In genomic region chr15:45640610-45641009, GRCh38 we compare ENCODE assay signal across 8 cellular contexts. TPM values are rescaled to one million over a fixed set of nuclear protein-coding genes. Genes with fewer than 3 reads are reported as not detected.
DNase-seq lines count a peak whose midpoint lies in the region; ATAC-seq and TF ChIP-seq lines count a peak whose summit lies in the region.

No MANE protein-coding gene starts in this region.

- DNase-seq in right atrium auricular region (ENCODE audit: low spot score) (no peak), Right ventricle myocardium inferior (ENCODE audit: missing footprints) (no peak), chondrocyte (ENCODE audit: low spot score) (no peak), lung (ENCODE audit: low spot score) (no peak), vagina (ENCODE audit: extremely low spot score in 2 of 2) (no peak), Kasumi-1 (lab: John Stamatoyannopoulos, UW) (no peak), GM20000 (ENCODE audit: low spot score) (no peak), NCI-H1436 treated with DMSO at 0.1 percent for 48 hours (lab: John Stamatoyannopoulos, UW) (no peak)

- no peak for TF ChIP-seq POLR2A in vagina (IDR thresholded peaks at IDR 0.05)

- peaks cover 72% of the 10 kb centered on the region for H3K4me1 Mint-ChIP-seq in chondrocyte (ENCODE audit: low read depth)

- H3K27me3 Mint-ChIP-seq in chondrocyte (ENCODE audit: low read depth): no peaks in the 10 kb centered on the region

- H3K27ac ChIP-seq in right atrium auricular region (peak overlapping the region; percentile 28 to 55), lung (ENCODE audit: low read depth in 1 of 2, low read length in 1 of 2) (peak overlapping the region; percentile 61 to 70), vagina (peak overlapping the region; percentile 53)

- H3K36me3 ChIP-seq in right atrium auricular region: no peaks in the 10 kb centered on the region
- no peaks in the 10 kb centered on the region for H3K36me3 ChIP-seq in lung (ENCODE audit: control insufficient read depth in 2 of 2, insufficient read depth in 2 of 2, low read length in 2 of 2)
- H3K36me3 ChIP-seq in vagina: no peaks in the 10 kb centered on the region

- no peak for ATAC-seq in Right ventricle myocardium inferior
- ATAC-seq in lung (ENCODE audit: insufficient read depth, low FRiP score): no peak

- no peaks in the 10 kb centered on the region for H3K36me3 Mint-ChIP-seq in chondrocyte (ENCODE audit: low read depth)

- intact Hi-C loops in Right ventricle myocardium inferior (cut with DNase I): no loop called here
- intact Hi-C loops in vagina (cut with DNase I): no loop called here

- peaks cover 3% of the 10 kb centered on the region for H3K9me3 Mint-ChIP-seq in chondrocyte (ENCODE audit: low read depth)

- no peaks in the 10 kb centered on the region for H3K9me3 ChIP-seq in right atrium auricular region
- no peaks in the 10 kb centered on the region for H3K9me3 ChIP-seq in lung (ENCODE audit: control insufficient read depth in 2 of 2, insufficient read depth in 1 of 2, low read length in 1 of 2)
- H3K9me3 ChIP-seq in vagina: no peaks in the 10 kb centered on the region

- H3K4me1 ChIP-seq in right atrium auricular region (peaks cover 0 to 66% of the 10 kb centered on the region in 2 donors), lung (ENCODE audit: control insufficient read depth in 2 of 2, insufficient read depth in 2 of 2, low read length in 2 of 2) (peaks cover 5 to 17% of the 10 kb centered on the region in 2 donors), vagina (peaks cover 77% of the 10 kb centered on the region)

- WGBS in lung, 2 donors: 56 to 83% methylated on average over 2 of the region's 2 CpGs

- H3K4me3 ChIP-seq in right atrium auricular region (no peak overlapping the region), lung (no peak overlapping the region), vagina (no peak overlapping the region)

- H3K27me3 ChIP-seq in right atrium auricular region (no peaks in the 10 kb centered on the region), lung (ENCODE audit: control insufficient read depth, insufficient read depth) (no peaks in the 10 kb centered on the region), vagina (no peaks in the 10 kb centered on the region)

- H3K4me3 Mint-ChIP-seq in chondrocyte (ENCODE audit: unreplicated experiment): no peak overlapping the region

- no peak for TF ChIP-seq CTCF in right atrium auricular region (IDR thresholded peaks at IDR 0.05)
- TF ChIP-seq CTCF in chondrocyte (IDR thresholded peaks at IDR 0.05): no peak
- no peak for TF ChIP-seq CTCF in lung (IDR thresholded peaks at IDR 0.05; ENCODE audit: control extremely low read depth, extremely low read depth)
- TF ChIP-seq CTCF in vagina (IDR thresholded peaks at IDR 0.05): no peak
- no peak for TF ChIP-seq CTCF in GM20000 (IDR thresholded peaks at IDR 0.05; ENCODE audit: extremely low read depth, missing control alignments)

- H3K27ac Mint-ChIP-seq in chondrocyte (ENCODE audit: unreplicated experiment): peak overlapping the region; percentile 78

RNA-seq across cellular contexts. Expression of gene SQOR, which starts 5.8 kb away (rescaled TPM):
- total RNA-seq in right atrium auricular region: 10 to 100 TPM; 21.2 to 30.7 TPM
- 21.5 TPM for total RNA-seq in Right ventricle myocardium inferior
- total RNA-seq in chondrocyte: 8.9 to 10.9 TPM (median 10.5 TPM) in 3 replicates
- total RNA-seq in lung: 100 to 1,000 TPM in 1 of 2 donors, 10 to 100 TPM in 1; 53.9 to 115 TPM
- polyA plus RNA-seq in lung: 100 to 1,000 TPM in 1 of 2 donors, 10 to 100 TPM in 1; 83.7 to 157 TPM
- total RNA-seq in vagina: 52.8 TPM

RNA-seq across cellular contexts. Expression of gene BLOC1S6, which starts 53.4 kb away (rescaled TPM):
- total RNA-seq in right atrium auricular region: 10 to 100 TPM; 37.7 to 46.6 TPM
- 25.0 TPM for total RNA-seq in Right ventricle myocardium inferior
- 49.2 to 51.4 TPM (median 50.9 TPM) in 3 replicates for total RNA-seq in chondrocyte
- total RNA-seq in lung: 10 to 100 TPM; 34.5 to 56.5 TPM
- 10 to 100 TPM; 15.2 to 26.1 TPM for polyA plus RNA-seq in lung
- 45.2 TPM for total RNA-seq in vagina
